ENCODE assay signal across 30 cellular contexts in the genomic region with DNA sequence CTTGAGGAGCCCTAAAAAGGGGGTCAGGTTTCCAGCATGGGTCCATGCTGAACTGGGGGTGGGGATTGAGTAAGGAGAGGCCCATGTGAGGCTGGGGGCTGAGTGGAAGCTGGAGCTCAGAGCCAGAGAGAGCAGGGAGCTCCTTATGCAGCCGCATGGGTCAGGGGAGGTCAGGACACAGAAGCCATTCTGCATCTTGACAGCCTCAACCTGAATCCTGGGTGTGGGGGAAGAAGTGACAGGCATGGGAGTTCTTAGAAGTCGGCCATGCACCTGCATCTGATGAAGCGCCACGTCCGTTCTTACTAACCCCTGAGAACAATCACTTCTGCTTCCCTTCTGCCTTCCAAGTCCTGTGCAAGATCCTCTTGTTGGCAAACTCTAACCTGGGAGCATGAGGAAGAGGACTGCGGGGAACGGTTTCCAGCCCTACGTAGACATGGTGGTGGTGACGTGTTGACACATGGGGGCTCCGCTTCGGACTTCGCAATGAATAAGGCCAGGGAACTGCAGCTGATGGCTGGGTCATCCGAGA. TPM values are rescaled to one million over a fixed set of nuclear protein-coding genes. Genes with fewer than 3 reads are reported as not detected.
DNase-seq lines count a peak whose midpoint lies in the region; ATAC-seq and TF ChIP-seq lines count a peak whose summit lies in the region.
"Had no signal": no experiment of that assay in that cellular context is flagged by ENCODE, and none has a peak within 500 bp of the region (broad histone marks: within the 10 kb centered on the region; RNA-seq: fewer than 3 reads in every experiment).

No MANE protein-coding gene starts in this region.

- H3K4me3 Mint-ChIP-seq in CD14-positive monocyte: peak overlapping the region in 1 of 2 donors; percentile 63
- H3K4me3 Mint-ChIP-seq in endodermal cell: no peak overlapping the region
- no peak overlapping the region for H3K4me3 Mint-ChIP-seq in naive thymus-derived CD8-positive, alpha-beta T cell
- H3K4me3 Mint-ChIP-seq: CD8-positive, alpha-beta memory T cell had no signal

- H3K27ac ChIP-seq in endodermal cell (ENCODE audit: low read depth, low read length) (no peak overlapping the region), neutrophil (peak overlapping the region; percentile 44)
- H3K27ac ChIP-seq: RWPE1 had no signal

- peaks cover 0 to 2% of the 10 kb centered on the region in 2 donors for H3K36me3 Mint-ChIP-seq in CD14-positive monocyte
- H3K36me3 Mint-ChIP-seq in endodermal cell (ENCODE audit: low read depth): no peaks in the 10 kb centered on the region
- no peaks in the 10 kb centered on the region for H3K36me3 Mint-ChIP-seq in naive thymus-derived CD8-positive, alpha-beta T cell
- H3K36me3 Mint-ChIP-seq: CD8-positive, alpha-beta memory T cell had no signal

- intact Hi-C loops in CD14-positive monocyte (cut with micrococcal nuclease): no loop called here

- TF ChIP-seq CTCF in CD14-positive monocyte (IDR thresholded peaks at IDR 0.05) (no peak), endodermal cell (conservative IDR thresholded peaks at IDR 0.05) (no peak), neutrophil (IDR thresholded peaks at IDR 0.05) (no peak), BE2C (IDR thresholded peaks at IDR 0.05; ENCODE audit: low read depth, low read length) (no peak)

- no peak overlapping the region for H3K4me3 ChIP-seq in endodermal cell (ENCODE audit: low read length)
- no peak overlapping the region for H3K4me3 ChIP-seq in neutrophil (ENCODE audit: low read depth in 1 of 2, low read length in 1 of 2)
- H3K4me3 ChIP-seq in BE2C (ENCODE audit: low read depth, low read length): no peak overlapping the region

- no peak overlapping the region for H3K9ac ChIP-seq in endodermal cell (ENCODE audit: extremely low read depth, low read length, poor library complexity, severe bottlenecking)

- H3K9me3 ChIP-seq in endodermal cell (ENCODE audit: control insufficient read depth, low read length) (peaks cover 9% of the 10 kb centered on the region), neutrophil (no peaks in the 10 kb centered on the region), BE2C (no peaks in the 10 kb centered on the region)

- ATAC-seq in GM18502 (IDR thresholded peaks at IDR 0.05; ENCODE audit: poor library complexity, unreplicated experiment): no peak
- no peak for ATAC-seq in naive thymus-derived CD8-positive, alpha-beta T cell
- ATAC-seq: Panc1 had no signal

- POLR2A ChIA-PET in naive thymus-derived CD8-positive, alpha-beta T cell (lab: Charles Lee): no interaction called here

- WGBS in endodermal cell (ENCODE audit: insufficient coverage in 1 of 2, insufficient read length in 1 of 2), 2 experiments: 89% methylated on average over 12 to 13 of the region's 13 CpGs

- peaks cover 73% of the 10 kb centered on the region for H3K4me1 Mint-ChIP-seq in CD14-positive monocyte
- peaks cover 33% of the 10 kb centered on the region for H3K4me1 Mint-ChIP-seq in endodermal cell
- H3K4me1 Mint-ChIP-seq in naive thymus-derived CD8-positive, alpha-beta T cell: peaks cover 4 to 21% (median 7%) of the 10 kb centered on the region in 4 donors
- H3K4me1 Mint-ChIP-seq: CD8-positive, alpha-beta memory T cell had no signal

- H3K27me3 ChIP-seq in endodermal cell (ENCODE audit: control insufficient read depth, insufficient read depth, low read length, poor library complexity, severe bottlenecking) (peaks cover 6% of the 10 kb centered on the region), neutrophil (no peaks in the 10 kb centered on the region), BE2C (no peaks in the 10 kb centered on the region)

- H3K27me3 Mint-ChIP-seq in CD14-positive monocyte (ENCODE audit: low read depth in 3 of 3) (no peaks in the 10 kb centered on the region), endodermal cell (ENCODE audit: insufficient read depth) (peaks cover 17% of the 10 kb centered on the region)
- H3K27me3 Mint-ChIP-seq in naive thymus-derived CD8-positive, alpha-beta T cell: peaks cover 0 to 4% (median 2%) of the 10 kb centered on the region in 5 donors

- DNase-seq in CD14-positive monocyte (ENCODE audit: low spot score): no peak
- peak; percentile 14 for DNase-seq in MV-4-11 (lab: John Stamatoyannopoulos, UW)
- DNase-seq in endodermal cell: no peak
- DNase-seq in BE2C: no peak
- no peak for DNase-seq in naive thymus-derived CD8-positive, alpha-beta T cell
- DNase-seq: C1 segment of cervical spinal cord; CD8-positive, alpha-beta memory T cell; DMS 273 treated with DMSO at 0.1 percent for 48 hours; DMS79; EL; GDM1; Kasumi-1; NCI-H1048; NCI-H1417 treated with DMSO at 0.1 percent for 48 hours; NCI-H1694 treated with DMSO at 0.1 percent for 48 hours; NCI-H2081; NCI-H2227 treated with DMSO at 0.1 percent for 48 hours; NCI-H69; SHP77 had no signal

- H3K9me3 Mint-ChIP-seq in CD14-positive monocyte (peaks cover 0 to 4% (median 1%) of the 10 kb centered on the region in 7 donors), endodermal cell (peaks cover 6% of the 10 kb centered on the region)
- peaks cover 0 to 4% (median 0%) of the 10 kb centered on the region in 9 donors for H3K9me3 Mint-ChIP-seq in naive thymus-derived CD8-positive, alpha-beta T cell

- H3K36me3 ChIP-seq in endodermal cell (ENCODE audit: control insufficient read depth, insufficient read depth, low read length): no peaks in the 10 kb centered on the region
- H3K36me3 ChIP-seq in neutrophil: no peaks in the 10 kb centered on the region
- no peaks in the 10 kb centered on the region for H3K36me3 ChIP-seq in BE2C

- H3K4me1 ChIP-seq in endodermal cell (ENCODE audit: control insufficient read depth, insufficient read depth, low read length): peaks cover 13% of the 10 kb centered on the region
- peaks cover 83 to 84% of the 10 kb centered on the region in 2 experiments for H3K4me1 ChIP-seq in neutrophil (ENCODE audit: control insufficient read depth in 1 of 2, insufficient read depth in 1 of 2, low read depth in 1 of 2, low read length in 1 of 2)
- peaks cover 4% of the 10 kb centered on the region; the same call in 1 of the 2 replicates for H3K4me1 ChIP-seq in BE2C

- H3K27ac Mint-ChIP-seq in CD14-positive monocyte (peak overlapping the region; percentile 26 to 80 (median 43)), endodermal cell (peak overlapping the region; percentile 32)
- no peak overlapping the region for H3K27ac Mint-ChIP-seq in naive thymus-derived CD8-positive, alpha-beta T cell

RNA-seq across cellular contexts. Expression of a gene that starts 22.3 kb away (rescaled TPM):
- 10 to 100 TPM; 11.1 to 13.2 TPM for polyA plus RNA-seq in CD14-positive monocyte
- not detected for total RNA-seq in endodermal cell
- polyA plus RNA-seq in endodermal cell (2013, experiment 1 of 2): 0.39 TPM
- 0.66 TPM for polyA plus RNA-seq in endodermal cell (2013, experiment 2 of 2)
- 1.0 TPM for polyA plus RNA-seq in BE2C (2012; ENCODE audit: insufficient read depth, insufficient read length, low read depth)
- 1 to 10 TPM; 5.3 to 7.3 TPM for total RNA-seq in naive thymus-derived CD8-positive, alpha-beta T cell
- 1,000 to 10,000 TPM in 1 of 3 donors, 10 to 100 TPM in 2; 21.0 to 1,108 (median 35.6) TPM for polyA plus RNA-seq in naive thymus-derived CD8-positive, alpha-beta T cell
- total RNA-seq: A172, HT-29, M059J, NCI-H460, OCI-LY7, SK-MEL-5 had no signal
- polyA plus RNA-seq: AG04450 had no signal

RNA-seq across cellular contexts. Expression of a gene that starts 37.4 kb away (rescaled TPM):
- polyA plus RNA-seq in CD14-positive monocyte: 1 to 10 TPM; 2.0 to 2.1 TPM
- 1 to 10 TPM; 1.3 to 1.6 TPM for total RNA-seq in endodermal cell
- polyA plus RNA-seq in endodermal cell (2013, experiment 1 of 2): 6.6 TPM
- 8.9 TPM for polyA plus RNA-seq in endodermal cell (2013, experiment 2 of 2)
- polyA plus RNA-seq in BE2C (2012; ENCODE audit: insufficient read depth, insufficient read length, low read depth): 1.0 TPM
- not detected for total RNA-seq in naive thymus-derived CD8-positive, alpha-beta T cell
- polyA plus RNA-seq in naive thymus-derived CD8-positive, alpha-beta T cell: not detected
- total RNA-seq: CD8-positive, alpha-beta memory T cell had no signal
- polyA plus RNA-seq: CD8-positive, alpha-beta memory T cell had no signal

RNA-seq across cellular contexts. Expression of a gene that starts 48.4 kb away (rescaled TPM):
- polyA plus RNA-seq in CD14-positive monocyte: under 1 TPM in 1 of 2 donors, not detected in 1; 0.18 TPM
- not detected for total RNA-seq in endodermal cell
- not detected for polyA plus RNA-seq in endodermal cell (2013, experiment 1 of 2)
- not detected for polyA plus RNA-seq in endodermal cell (2013, experiment 2 of 2)
- polyA plus RNA-seq in BE2C (2012; ENCODE audit: insufficient read depth, insufficient read length, low read depth): not detected
- not detected for total RNA-seq in naive thymus-derived CD8-positive, alpha-beta T cell
- under 1 TPM in 1 of 3 donors, not detected in 2; 0.06 TPM for polyA plus RNA-seq in naive thymus-derived CD8-positive, alpha-beta T cell
- total RNA-seq: A172; CD8-positive, alpha-beta memory T cell; HT-29; M059J; NCI-H460; OCI-LY7; SK-MEL-5 had no signal
- polyA plus RNA-seq: AG04450; CD8-positive, alpha-beta memory T cell had no signal

Comparison
In these comparisons a context has a peak if more than half of its experiments do, and no peak if none do; other contexts are left out.
1. H3K27ac Mint-ChIP-seq: peak in CD14-positive monocyte (7 of 7) and endodermal cell (single experiment); none in naive thymus-derived CD8-positive, alpha-beta T cell (0 of 10).
2. RNA of a gene that starts 22.3 kb away (total RNA-seq): 5.3 to 7.3 TPM in naive thymus-derived CD8-positive, alpha-beta T cell; not detected in endodermal cell; every median in the first group is over 4 times any median in the second.